ENCODE assay signal across 34 cellular contexts in the genomic region with DNA sequence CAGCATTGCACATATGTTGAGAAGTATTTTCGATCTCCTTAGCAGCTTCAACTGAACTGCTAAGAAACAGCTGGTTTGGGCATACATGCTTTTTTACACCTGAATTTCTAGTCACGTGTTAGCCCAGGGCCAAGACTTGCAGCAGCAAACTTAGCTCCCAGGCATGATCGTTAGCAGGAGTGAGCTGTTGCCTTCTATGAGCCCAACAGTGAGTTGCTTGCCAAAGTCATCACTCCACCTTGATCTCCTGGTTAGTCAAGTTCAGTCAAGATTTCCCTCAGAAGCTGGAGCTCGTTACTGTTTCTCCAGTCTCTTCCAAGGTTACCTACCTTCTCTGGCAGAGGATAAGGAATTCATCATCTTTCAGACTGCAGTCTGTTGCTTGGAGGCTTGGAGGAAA.
"Had no signal": no experiment of that assay in that cellular context is flagged by ENCODE, and none has a peak within 500 bp of the region (broad histone marks: within the 10 kb centered on the region; RNA-seq: fewer than 3 reads in every experiment).

No MANE protein-coding gene starts in this region.

- H3K4me3 Mint-ChIP-seq: activated CD4-positive, alpha-beta T cell treated with anti-CD3 and anti-CD28 coated beads, Interleukin-2, amount 10 ng/mL, durations not matched to agents 7 days and 5 days; activated CD8-positive, alpha-beta T cell treated with anti-CD3 and anti-CD28 coated beads, Interleukin-2, amount 10 ng/mL, durations not matched to agents 7 days and 5 days; activated naive CD4-positive, alpha-beta T cell treated with anti-CD3 and anti-CD28 coated beads, Interleukin-2, amount 50 U/mL, for 24 hours; activated naive CD8-positive, alpha-beta T cell treated with anti-CD3 and anti-CD28 coated beads, Interleukin-2, amount 10 ng/mL, durations not matched to agents 7 days and 5 days; activated T-cell treated with anti-CD3 and anti-CD28 coated beads, Interleukin-2, amount 50 U/mL, for 24 hours had no signal

- H3K4me3 ChIP-seq: ascending aorta, PC-9 had no signal

- DNase-seq: activated CD4-positive, alpha-beta T cell treated with anti-CD3 and anti-CD28 coated beads, Interleukin-2, amount 10 ng/mL, durations not matched to agents 7 days and 5 days; activated CD4-positive, alpha-beta T cell treated with anti-CD3 and anti-CD28 coated beads, Interleukin-2, amount 50 U/mL, for 48 hours; activated CD8-positive, alpha-beta T cell treated with anti-CD3 and anti-CD28 coated beads, Interleukin-2, amount 10 ng/mL, durations not matched to agents 7 days and 5 days; activated gamma-delta T cell; activated naive CD4-positive, alpha-beta T cell treated with Interleukin-2 at 50 U/mL for 16 hours; activated naive CD8-positive, alpha-beta T cell treated with anti-CD3 and anti-CD28 coated beads, Interleukin-2, amount 10 ng/mL, durations not matched to agents 7 days and 5 days; activated T-cell treated with anti-CD3 and anti-CD28 coated beads, Interleukin-2, amount 50 U/mL, for 24 hours; amygdala; caudate nucleus; cerebellar nuclear complex; Kasumi-1; KG1; MM.1S; MV-4-11; NCI-H1092; NCI-H146; NCI-H187; NCI-H2029 treated with DMSO at 0.1 percent for 48 hours; NCI-H2107; NCI-H226; NCI-H446 treated with DMSO at 0.1 percent for 48 hours; NCI-H524; PC-9; SIG-M5; SW 1271; T-helper 1 cell; T-helper 2 cell; T-helper 9 cell had no signal

- H3K27me3 ChIP-seq: ascending aorta had no signal

- H3K27me3 Mint-ChIP-seq: activated CD4-positive, alpha-beta T cell treated with anti-CD3 and anti-CD28 coated beads, Interleukin-2, amount 10 ng/mL, durations not matched to agents 7 days and 5 days; activated naive CD4-positive, alpha-beta T cell treated with anti-CD3 and anti-CD28 coated beads, Interleukin-2, amount 50 U/mL, for 24 hours; activated naive CD8-positive, alpha-beta T cell treated with anti-CD3 and anti-CD28 coated beads, Interleukin-2, amount 10 ng/mL, durations not matched to agents 7 days and 5 days; activated T-cell treated with anti-CD3 and anti-CD28 coated beads, Interleukin-2, amount 50 U/mL, for 24 hours had no signal

- H3K27ac ChIP-seq: ascending aorta, PC-9, RWPE1 had no signal

- H3K4me2 ChIP-seq: PC-9 had no signal

- H3K36me3 Mint-ChIP-seq: activated naive CD4-positive, alpha-beta T cell treated with anti-CD3 and anti-CD28 coated beads, Interleukin-2, amount 50 U/mL, for 24 hours; activated naive CD8-positive, alpha-beta T cell treated with anti-CD3 and anti-CD28 coated beads, Interleukin-2, amount 10 ng/mL, durations not matched to agents 7 days and 5 days had no signal

- H2AFZ ChIP-seq: PC-9 had no signal

- H3K4me1 Mint-ChIP-seq: activated CD4-positive, alpha-beta T cell treated with anti-CD3 and anti-CD28 coated beads, Interleukin-2, amount 10 ng/mL, durations not matched to agents 7 days and 5 days; activated naive CD4-positive, alpha-beta T cell treated with anti-CD3 and anti-CD28 coated beads, Interleukin-2, amount 50 U/mL, for 24 hours; activated naive CD8-positive, alpha-beta T cell treated with anti-CD3 and anti-CD28 coated beads, Interleukin-2, amount 10 ng/mL, durations not matched to agents 7 days and 5 days had no signal

- H3K9me3 Mint-ChIP-seq: activated CD4-positive, alpha-beta T cell treated with anti-CD3 and anti-CD28 coated beads, Interleukin-2, amount 10 ng/mL, durations not matched to agents 7 days and 5 days; activated naive CD4-positive, alpha-beta T cell treated with anti-CD3 and anti-CD28 coated beads, Interleukin-2, amount 50 U/mL, for 24 hours; activated naive CD8-positive, alpha-beta T cell treated with anti-CD3 and anti-CD28 coated beads, Interleukin-2, amount 10 ng/mL, durations not matched to agents 7 days and 5 days; activated T-cell treated with anti-CD3 and anti-CD28 coated beads, Interleukin-2, amount 50 U/mL, for 24 hours; activated T-helper 2 cell treated with anti-CD3 and anti-CD28 coated beads, Interferon-gamma antibody, Interleukin-2, Interleukin-4, amounts not matched to agents 10 μg/mL and 5 μg/mL and 100 μg/mL, durations not matched to agents 14 hours and 24 hours and 36 hours had no signal

- ATAC-seq: activated CD8-positive, alpha-beta T cell treated with anti-CD3 and anti-CD28 coated beads, Interleukin-2, amount 10 ng/mL, durations not matched to agents 7 days and 5 days; Right ventricle myocardium inferior; SK-N-SH treated with all-trans-retinoic acid at 6 μM for 48 hours had no signal

- H3K9me3 ChIP-seq: ascending aorta had no signal

- H3K36me3 ChIP-seq: ascending aorta had no signal

- H3K27ac Mint-ChIP-seq: activated CD4-positive, alpha-beta T cell treated with anti-CD3 and anti-CD28 coated beads, Interleukin-2, amount 10 ng/mL, durations not matched to agents 7 days and 5 days; activated CD8-positive, alpha-beta T cell treated with anti-CD3 and anti-CD28 coated beads, Interleukin-2, amount 10 ng/mL, durations not matched to agents 7 days and 5 days; activated naive CD4-positive, alpha-beta T cell treated with anti-CD3 and anti-CD28 coated beads, Interleukin-2, amount 50 U/mL, for 24 hours; activated naive CD8-positive, alpha-beta T cell treated with anti-CD3 and anti-CD28 coated beads, Interleukin-2, amount 10 ng/mL, durations not matched to agents 7 days and 5 days; activated T-cell treated with anti-CD3 and anti-CD28 coated beads, Interleukin-2, amount 50 U/mL, for 24 hours; activated T-helper 2 cell treated with anti-CD3 and anti-CD28 coated beads, Interferon-gamma antibody, Interleukin-2, Interleukin-4, amounts not matched to agents 10 μg/mL and 5 μg/mL and 100 μg/mL, durations not matched to agents 14 hours and 24 hours and 36 hours had no signal
